Comparison of ENCODE assay signal across 2 cellular contexts in the genomic region with DNA sequence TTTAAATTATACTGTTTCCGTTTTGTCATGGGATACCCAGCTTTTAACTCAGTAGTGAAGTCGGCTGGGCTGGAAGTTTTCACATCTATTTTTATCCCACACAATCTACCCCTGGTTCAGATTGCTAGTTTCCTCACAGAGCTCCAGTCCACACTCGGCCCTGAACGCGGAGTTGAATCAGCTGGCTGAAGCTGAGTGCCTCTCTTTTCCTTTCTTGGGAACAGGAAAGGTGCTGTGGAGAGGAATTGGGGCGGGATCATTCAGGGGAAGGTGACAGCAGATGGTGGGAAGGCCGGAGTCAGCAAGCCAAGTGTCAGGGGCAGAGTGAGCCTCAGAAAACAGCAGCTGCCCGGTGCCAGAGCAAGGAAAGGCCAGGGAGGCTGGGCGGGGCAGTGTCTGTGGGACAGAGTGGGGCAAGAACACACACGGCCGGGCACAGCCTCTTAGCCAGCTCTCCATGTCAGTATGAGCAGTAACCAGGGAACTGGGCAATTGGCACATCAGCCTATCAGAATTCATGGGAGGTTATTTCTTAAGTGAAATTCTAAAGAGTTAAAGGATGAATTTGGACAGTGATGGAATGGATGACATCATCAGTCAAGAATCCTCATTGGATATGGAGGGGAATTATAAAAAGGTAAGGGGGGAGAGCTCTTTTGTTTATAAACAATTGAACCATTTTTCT.
TF ChIP-seq lines count a peak whose summit lies in the region.

No MANE protein-coding gene starts in this region.

TF ChIP-seq in IMR-90, 13 proteins besides CTCF, POLR2A, EP300 and RAD21:
- TF ChIP-seq MAZ (IDR thresholded peaks at IDR 0.05; ENCODE audit: borderline replicate concordance, low read depth, low read length) (no peak), CHD1 (IDR thresholded peaks at IDR 0.05; ENCODE audit: low read depth, low read length) (no peak), RFX5 (IDR thresholded peaks at IDR 0.05; ENCODE audit: low read depth, low read length) (no peak), MXI1 (IDR thresholded peaks at IDR 0.05; ENCODE audit: borderline replicate concordance, low read depth, low read length) (no peak)

TF ChIP-seq in H1, 55 proteins besides CTCF, POLR2A, EP300 and RAD21:
- no peak for TF ChIP-seq POLR2AphosphoS5 (IDR thresholded peaks at IDR 0.05; ENCODE audit: low read depth, low read length)
- TF ChIP-seq JUND (IDR thresholded peaks at IDR 0.05; ENCODE audit: low read length) = peak; percentile 87
- no peak for TF ChIP-seq KDM5A (IDR thresholded peaks at IDR 0.05; ENCODE audit: low read length)
